26 cellular contexts compared by ENCODE assay signal in genomic region chr1:14181191-14181793, GRCh38.
DNase-seq lines count a peak whose midpoint lies in the region; ATAC-seq, FAIRE-seq and TF ChIP-seq lines count a peak whose summit lies in the region.
"Had no signal": no experiment of that assay in that cellular context is flagged by ENCODE, and none has a peak within 500 bp of the region (broad histone marks: within the 10 kb centered on the region; RNA-seq: fewer than 3 reads in every experiment).

No MANE protein-coding gene starts in this region.

- H3K36me3 ChIP-seq in BLaER1: no peaks in the 10 kb centered on the region
- H3K36me3 ChIP-seq in keratinocyte (ENCODE audit: control insufficient read depth in 2 of 2, extremely low read depth in 1 of 2, insufficient read depth in 2 of 2, low read length in 2 of 2): no peaks in the 10 kb centered on the region
- H3K36me3 ChIP-seq: neutrophil, WERI-Rb-1 had no signal

- H3K9me3 ChIP-seq in BLaER1: peaks cover 23% of the 10 kb centered on the region; the same call in 1 of the 2 replicates
- no peaks in the 10 kb centered on the region for H3K9me3 ChIP-seq in keratinocyte (ENCODE audit: control insufficient read depth, low read depth, low read length)
- H3K9me3 ChIP-seq: A549, neutrophil had no signal

- H4K20me1 ChIP-seq in BLaER1: peaks cover 11% of the 10 kb centered on the region; the same call in 1 of the 2 replicates
- H4K20me1 ChIP-seq in keratinocyte (ENCODE audit: control insufficient read depth, extremely low read depth, insufficient read depth, low read length): no peaks in the 10 kb centered on the region

- H3K36me3 Mint-ChIP-seq in WTC11: peaks cover 6% of the 10 kb centered on the region; the same call in 1 of the 2 replicates
- H3K36me3 Mint-ChIP-seq: activated CD8-positive, alpha-beta memory T cell treated with anti-CD3 and anti-CD28 coated beads, Interleukin-2, amount 10 ng/mL, durations not matched to agents 7 days and 5 days; activated naive CD4-positive, alpha-beta T cell treated with anti-CD3 and anti-CD28 coated beads, Interleukin-2, amount 50 U/mL, for 24 hours; type B pancreatic cell had no signal

- H3K9me1 ChIP-seq in keratinocyte (ENCODE audit: control insufficient read depth, extremely low read depth, insufficient read depth, low read length): no peaks in the 10 kb centered on the region

- H3K27me3 ChIP-seq in BLaER1 (peaks cover 100% of the 10 kb centered on the region), keratinocyte (ENCODE audit: control insufficient read depth, extremely low read depth, insufficient read depth, low read length) (no peaks in the 10 kb centered on the region)

- H3K9me3 Mint-ChIP-seq in WTC11: peaks cover 11% of the 10 kb centered on the region
- H3K9me3 Mint-ChIP-seq: activated naive CD4-positive, alpha-beta T cell treated with anti-CD3 and anti-CD28 coated beads, Interleukin-2, amount 50 U/mL, for 24 hours; central memory CD8-positive, alpha-beta T cell; T-helper 2 cell treated with Interferon-gamma antibody and Interleukin-4, amounts not matched to agents 5 μg/mL and 100 μg/mL, for 36 hours had no signal

- TF ChIP-seq CTCF in WTC11 (IDR thresholded peaks at IDR 0.05) (no peak), keratinocyte (optimal IDR thresholded peaks at IDR 0.05 in 1 of 3, IDR thresholded peaks at IDR 0.05 in 1 of 3, conservative IDR thresholded peaks at IDR 0.05 in 1 of 3; ENCODE audit: extremely low read depth in 1 of 3, insufficient read depth in 2 of 3, low read length in 3 of 3) (no peak)

- no peak overlapping the region for H3K4me3 ChIP-seq in BLaER1
- peak overlapping the region in 2 of 3 experiments; percentile 45 to 52 for H3K4me3 ChIP-seq in keratinocyte (ENCODE audit: control insufficient read depth in 2 of 3, extremely low read depth in 1 of 3, insufficient read depth in 2 of 3, low read depth in 1 of 3, low read length in 3 of 3)
- H3K4me3 ChIP-seq: A549, skin epidermis had no signal

- DNase-seq in LHCN-M2 (ENCODE audit: low read depth): peak; percentile 2
- no peak for DNase-seq in WTC11 (ENCODE audit: low spot score)
- DNase-seq in keratinocyte (ENCODE audit: low read depth, low spot score): no peak
- no peak for DNase-seq in NOMO-1 (lab: John Stamatoyannopoulos, UW; ENCODE audit: unreplicated experiment in 2 of 2)
- no peak for DNase-seq in AG08395 (ENCODE audit: low spot score)
- no peak for DNase-seq in dermis blood vessel endothelial cell
- DNase-seq: activated CD4-positive, alpha-beta T cell treated with anti-CD3 and anti-CD28 coated beads, Interleukin-2, amount 50 U/mL, for 1 hour; activated CD8-positive, alpha-beta memory T cell treated with anti-CD3 and anti-CD28 coated beads, Interleukin-2, amount 10 ng/mL, durations not matched to agents 7 days and 5 days; DMS79; HCEC 1CT; IMR-90; NCI-H1694 treated with DMSO at 0.1 percent for 48 hours; NCI-H226; NCI-H82; WERI-Rb-1 had no signal

- H3K27me3 Mint-ChIP-seq in WTC11 (ENCODE audit: low read depth): peaks cover 14% of the 10 kb centered on the region

- peak overlapping the region; percentile 39 for H3K27ac Mint-ChIP-seq in WTC11
- H3K27ac Mint-ChIP-seq: activated CD8-positive, alpha-beta memory T cell treated with anti-CD3 and anti-CD28 coated beads, Interleukin-2, amount 10 ng/mL, durations not matched to agents 7 days and 5 days; activated naive CD4-positive, alpha-beta T cell treated with anti-CD3 and anti-CD28 coated beads, Interleukin-2, amount 50 U/mL, for 24 hours; B cell; T-helper 2 cell treated with Interferon-gamma antibody and Interleukin-4, amounts not matched to agents 5 μg/mL and 100 μg/mL, for 36 hours; type B pancreatic cell had no signal

- CTCF ChIA-PET in WTC11 (lab: Charles Lee): interaction anchor here (0.7 to 1.1 kb wide), 2 partner anchors 43 to 57 kb away, joined by 3 read pairs; no protein-coding TSS in a partner anchor

- peak overlapping the region; percentile 67 for H2AFZ ChIP-seq in keratinocyte (ENCODE audit: control insufficient read depth, low read length)

- H3K9ac ChIP-seq in BLaER1 (no peak overlapping the region), keratinocyte (ENCODE audit: control insufficient read depth, extremely low read depth, insufficient read depth, low read length) (no peak overlapping the region)

- POLR2A ChIA-PET in WTC11 (lab: Charles Lee): no interaction called here

- dilution Hi-C loops in keratinocyte (cut with MboI; ENCODE audit: extremely low pct_ligation_motif_present, low sequenced_read_pairs): no loop called here

- no peak for ATAC-seq in WTC11
- no peak for ATAC-seq in HG02981 (IDR thresholded peaks at IDR 0.05; ENCODE audit: unreplicated experiment)
- ATAC-seq: A549; activated CD8-positive, alpha-beta memory T cell treated with anti-CD3 and anti-CD28 coated beads, Interleukin-2, amount 10 ng/mL, durations not matched to agents 7 days and 5 days had no signal

- H3K4me1 Mint-ChIP-seq in WTC11: peaks cover 73% of the 10 kb centered on the region
- H3K4me1 Mint-ChIP-seq: activated CD8-positive, alpha-beta memory T cell treated with anti-CD3 and anti-CD28 coated beads, Interleukin-2, amount 10 ng/mL, durations not matched to agents 7 days and 5 days; activated naive CD4-positive, alpha-beta T cell treated with anti-CD3 and anti-CD28 coated beads, Interleukin-2, amount 50 U/mL, for 24 hours; B cell; central memory CD8-positive, alpha-beta T cell had no signal

- FAIRE-seq in keratinocyte (lab: Jason Lieb, UNC): peak; percentile 79
- FAIRE-seq: A549, GM12892 had no signal

- H3K4me3 Mint-ChIP-seq in WTC11: peak overlapping the region; percentile 11
- H3K4me3 Mint-ChIP-seq: activated CD8-positive, alpha-beta memory T cell treated with anti-CD3 and anti-CD28 coated beads, Interleukin-2, amount 10 ng/mL, durations not matched to agents 7 days and 5 days; activated naive CD4-positive, alpha-beta T cell treated with anti-CD3 and anti-CD28 coated beads, Interleukin-2, amount 50 U/mL, for 24 hours; B cell; central memory CD8-positive, alpha-beta T cell; T-helper 2 cell treated with Interferon-gamma antibody and Interleukin-4, amounts not matched to agents 5 μg/mL and 100 μg/mL, for 36 hours; type B pancreatic cell had no signal

- H3K27ac ChIP-seq in BLaER1: no peak overlapping the region
- no peak overlapping the region for H3K27ac ChIP-seq in keratinocyte (ENCODE audit: control insufficient read depth, insufficient read depth, low read length)
- H3K27ac ChIP-seq: A549, neutrophil, WERI-Rb-1 had no signal

- H3K79me2 ChIP-seq in keratinocyte (ENCODE audit: control insufficient read depth, insufficient read depth, low read length): no peaks in the 10 kb centered on the region

- H3K4me1 ChIP-seq in BLaER1 (peaks cover 13% of the 10 kb centered on the region), keratinocyte (ENCODE audit: control insufficient read depth, extremely low read depth, insufficient read depth, low read length) (peaks cover 15% of the 10 kb centered on the region)
- H3K4me1 ChIP-seq: A549 had no signal

- peak overlapping the region; percentile 31 for H3K4me2 ChIP-seq in BLaER1
- H3K4me2 ChIP-seq in keratinocyte (ENCODE audit: control insufficient read depth, extremely low read depth, insufficient read depth, low read depth, low read length): peak overlapping the region; percentile 85
- H3K4me2 ChIP-seq: A549 had no signal

TF ChIP-seq in WTC11, 78 proteins besides CTCF, POLR2A, EP300 and RAD21 (continues in another document):
- no peak for TF ChIP-seq JAZF1 (CRISPR knock-in tag; IDR thresholded peaks at IDR 0.05)
- no peak for TF ChIP-seq GRHL2 (CRISPR knock-in tag; IDR thresholded peaks at IDR 0.05; ENCODE audit: insufficient replicate concordance, severe bottlenecking)
- no peak for TF ChIP-seq RELA (CRISPR knock-in tag; IDR thresholded peaks at IDR 0.05; ENCODE audit: borderline replicate concordance)
- TF ChIP-seq FOXP4 (CRISPR knock-in tag; IDR thresholded peaks at IDR 0.05): no peak
- TF ChIP-seq ATF6 (CRISPR knock-in tag; IDR thresholded peaks at IDR 0.05): no peak
- TF ChIP-seq ELF4 (CRISPR knock-in tag; IDR thresholded peaks at IDR 0.05; ENCODE audit: low read depth): no peak
- TF ChIP-seq USF2 (CRISPR knock-in tag; IDR thresholded peaks at IDR 0.05): no peak
- TF ChIP-seq NFYB (CRISPR knock-in tag; conservative IDR thresholded peaks at IDR 0.05; ENCODE audit: low read depth): no peak
